9 cellular contexts compared by ENCODE assay signal in genomic region chr6:1312193-1312443, GRCh38. TPM values are rescaled to one million over a fixed set of nuclear protein-coding genes. Genes with fewer than 3 reads are reported as not detected.
DNase-seq lines count a peak whose midpoint lies in the region; ATAC-seq and TF ChIP-seq lines count a peak whose summit lies in the region.
"Had no signal": no experiment of that assay in that cellular context is flagged by ENCODE, and none has a peak within 500 bp of the region (broad histone marks: within the 10 kb centered on the region; RNA-seq: fewer than 3 reads in every experiment).

No MANE protein-coding gene starts in this region.

- H3K4me1 ChIP-seq in left lung = peaks cover 0 to 43% of the 10 kb centered on the region in 2 donors

- CTCF ChIA-PET in GM10248 (lab: Yijun Ruan, JAX) = no interaction called here

- H3K27ac ChIP-seq in left lung (peak overlapping the region; percentile 63 to 77), substantia nigra (ENCODE audit: low read depth, low read length, poor library complexity, severe bottlenecking) (peak overlapping the region; percentile 30)

- no peaks in the 10 kb centered on the region for H3K9me3 ChIP-seq in left lung

- no peaks in the 10 kb centered on the region for H3K36me3 ChIP-seq in left lung

- in situ Hi-C loops in astrocyte of the spinal cord (cut with HindIII; ENCODE audit: low sequenced_read_pairs) = no loop called here

- ATAC-seq in left lung = peak; percentile 11

- peaks cover 27 to 96% of the 10 kb centered on the region in 2 donors for H3K27me3 ChIP-seq in left lung

- POLR2A ChIA-PET in GM10248 (lab: Yijun Ruan, JAX) = no interaction called here

- intact Hi-C loops in left lung (cut with DNase I) = no loop called here

- peak; percentile 19 for DNase-seq in activated CD4-positive, alpha-beta T cell treated with anti-CD3 and anti-CD28 coated beads for 48 hours
- no peak for DNase-seq in activated CD4-positive, alpha-beta T cell treated with anti-CD3 and anti-CD28 coated beads, Interleukin-2, amount 50 U/mL, for 48 hours
- DNase-seq in astrocyte of the spinal cord (ENCODE audit: low read depth, low spot score) (no peak), left lung (no peak), substantia nigra (lab: John Stamatoyannopoulos, UW) (no peak), GM10248 (ENCODE audit: extremely low spot score) (no peak), NCI-H510A treated with DMSO at 0.1 percent for 48 hours (lab: John Stamatoyannopoulos, UW) (no peak)
- DNase-seq in stimulated activated CD4-positive, alpha-beta T cell treated with anti-CD3 and anti-CD28 coated beads, Interleukin-1b, Interleukin-23, amount 100 ng/mL, for 48 hours = no peak

- H3K4me3 ChIP-seq in astrocyte of the spinal cord (ENCODE audit: low read depth, low read length) (peak overlapping the region; percentile 34), left lung (peak overlapping the region; percentile 34 to 49)

- TF ChIP-seq CTCF in astrocyte of the spinal cord (IDR thresholded peaks at IDR 0.05; ENCODE audit: low read depth, low read length) (no peak), left lung (IDR thresholded peaks at IDR 0.05) (no peak), GM10248 (IDR thresholded peaks at IDR 0.05; ENCODE audit: control extremely low read depth, extremely low read depth, low read depth, missing control alignments) (no peak)

RNA-seq across cellular contexts. Expression of gene FOXQ1, which starts 0.2 kb away (rescaled TPM):
- 10 to 100 TPM in 1 of 2 donors, 1 to 10 TPM in 1; 6.4 to 12.1 TPM for total RNA-seq in left lung
- total RNA-seq: CD4-positive, CD25-positive, alpha-beta regulatory T cell had no signal
